ENCODE assay signal across 24 cellular contexts in the genomic region with DNA sequence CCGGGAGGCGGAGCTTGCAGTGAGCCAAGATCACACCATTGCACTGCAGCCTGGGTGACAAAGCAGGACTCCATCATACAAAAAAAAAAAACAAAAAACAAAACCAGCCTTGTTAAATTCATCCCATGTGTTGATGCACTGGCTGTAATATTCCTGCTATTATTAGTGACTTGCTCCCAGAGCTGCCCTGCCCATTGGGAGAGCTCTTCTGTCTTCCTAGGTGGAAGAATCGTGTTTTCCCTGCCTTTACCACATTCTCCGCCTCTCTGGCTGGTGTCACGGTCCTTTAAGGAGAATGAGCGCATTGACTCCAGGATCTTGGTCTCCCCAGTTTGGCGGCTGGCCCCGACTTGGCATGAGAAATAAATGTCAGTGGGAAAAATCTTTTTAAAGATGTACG. TPM values are rescaled to one million over a fixed set of nuclear protein-coding genes. Genes with fewer than 3 reads are reported as not detected.
DNase-seq lines count a peak whose midpoint lies in the region; ATAC-seq and TF ChIP-seq lines count a peak whose summit lies in the region.
"Had no signal": no experiment of that assay in that cellular context is flagged by ENCODE, and none has a peak within 500 bp of the region (broad histone marks: within the 10 kb centered on the region; RNA-seq: fewer than 3 reads in every experiment).

No MANE protein-coding gene starts in this region.

- H3K9me3 Mint-ChIP-seq in activated CD8-positive, alpha-beta T cell treated with anti-CD3 and anti-CD28 coated beads, Interleukin-2, amount 10 ng/mL, durations not matched to agents 7 days and 5 days (ENCODE audit: insufficient read depth), result no peaks in the 10 kb centered on the region
- H3K9me3 Mint-ChIP-seq in activated CD8-positive, alpha-beta T cell treated with anti-CD3 and anti-CD28 coated beads for 36 hours, result no peaks in the 10 kb centered on the region
- H3K9me3 Mint-ChIP-seq: activated CD4-positive, alpha-beta T cell treated with anti-CD3 and anti-CD28 coated beads, Interleukin-2, amount 10 ng/mL, durations not matched to agents 7 days and 5 days; effector memory CD8-positive, alpha-beta T cell; stimulated activated naive CD8-positive, alpha-beta T cell treated with anti-CD3 and anti-CD28 coated beads, Interleukin-15, Interleukin-2, amounts not matched to agents 100 ng/mL and 50 ng/mL, for 24 hours had no signal

- H3K27me3 Mint-ChIP-seq in activated CD8-positive, alpha-beta T cell treated with anti-CD3 and anti-CD28 coated beads, Interleukin-2, amount 10 ng/mL, durations not matched to agents 7 days and 5 days (ENCODE audit: low read depth), result peaks cover 5% of the 10 kb centered on the region
- peaks cover 15% of the 10 kb centered on the region for H3K27me3 Mint-ChIP-seq in activated CD8-positive, alpha-beta T cell treated with anti-CD3 and anti-CD28 coated beads for 36 hours

- H4K20me1 ChIP-seq in fibroblast of lung (ENCODE audit: control insufficient read depth, extremely low read depth, insufficient read depth, low read length), result no peaks in the 10 kb centered on the region

- H3K27ac ChIP-seq in fibroblast of lung (ENCODE audit: insufficient read depth, low read length), result peak overlapping the region; percentile 1
- H3K27ac ChIP-seq in suprapubic skin, result peak overlapping the region; percentile 76
- H3K27ac ChIP-seq: heart left ventricle had no signal

- intact Hi-C loops in activated CD8-positive, alpha-beta T cell treated with anti-CD3 and anti-CD28 coated beads for 36 hours (cut with micrococcal nuclease), result no loop called here

- peak overlapping the region; percentile 13 for H3K4me2 ChIP-seq in fibroblast of lung (ENCODE audit: extremely low read depth, insufficient read depth, low read length)

- ATAC-seq in activated CD8-positive, alpha-beta T cell treated with anti-CD3 and anti-CD28 coated beads, Interleukin-2, amount 10 ng/mL, durations not matched to agents 7 days and 5 days, result no peak
- no peak for ATAC-seq in activated CD8-positive, alpha-beta T cell treated with anti-CD3 and anti-CD28 coated beads for 36 hours
- ATAC-seq in GM19328 (IDR thresholded peaks at IDR 0.05; ENCODE audit: unreplicated experiment), result no peak
- ATAC-seq in GM18517 (IDR thresholded peaks at IDR 0.05; ENCODE audit: unreplicated experiment), result no peak
- ATAC-seq: effector memory CD8-positive, alpha-beta T cell; heart left ventricle; left ventricle myocardium superior; mucosa of descending colon; Right ventricle myocardium inferior had no signal

- no peak for TF ChIP-seq CTCF in activated CD8-positive, alpha-beta T cell treated with anti-CD3 and anti-CD28 coated beads for 36 hours (IDR thresholded peaks at IDR 0.05)
- TF ChIP-seq CTCF in fibroblast of lung (conservative IDR thresholded peaks at IDR 0.05 in 1 of 2, IDR thresholded peaks at IDR 0.05 in 1 of 2; ENCODE audit: low read depth in 1 of 2, low read length in 2 of 2) (no peak), suprapubic skin (IDR thresholded peaks at IDR 0.05) (no peak)

- no peak overlapping the region for H3K4me3 Mint-ChIP-seq in activated CD8-positive, alpha-beta T cell treated with anti-CD3 and anti-CD28 coated beads, Interleukin-2, amount 10 ng/mL, durations not matched to agents 7 days and 5 days
- no peak overlapping the region for H3K4me3 Mint-ChIP-seq in activated CD8-positive, alpha-beta T cell treated with anti-CD3 and anti-CD28 coated beads for 36 hours

- no peak overlapping the region for H2AFZ ChIP-seq in fibroblast of lung (ENCODE audit: low read length)

- H3K27ac Mint-ChIP-seq in activated CD8-positive, alpha-beta T cell treated with anti-CD3 and anti-CD28 coated beads, Interleukin-2, amount 10 ng/mL, durations not matched to agents 7 days and 5 days, result peak overlapping the region; percentile 91
- H3K27ac Mint-ChIP-seq in activated CD8-positive, alpha-beta T cell treated with anti-CD3 and anti-CD28 coated beads for 36 hours, result no peak overlapping the region
- H3K27ac Mint-ChIP-seq: effector memory CD8-positive, alpha-beta T cell; stimulated activated naive CD8-positive, alpha-beta T cell treated with anti-CD3 and anti-CD28 coated beads, Interleukin-15, Interleukin-2, amounts not matched to agents 100 ng/mL and 50 ng/mL, for 24 hours had no signal

- H3K36me3 ChIP-seq in fibroblast of lung (ENCODE audit: control insufficient read depth, insufficient read depth, low read length), result no peaks in the 10 kb centered on the region
- H3K36me3 ChIP-seq in suprapubic skin, result no peaks in the 10 kb centered on the region
- H3K36me3 ChIP-seq: heart left ventricle had no signal

- H3K4me3 ChIP-seq in fibroblast of lung (replicated peaks in 1 of 4; ENCODE audit: control extremely low read depth in 1 of 4, insufficient read depth in 1 of 4, low read depth in 3 of 4, low read length in 4 of 4) (no peak overlapping the region), suprapubic skin (no peak overlapping the region)
- H3K4me3 ChIP-seq: heart left ventricle, mucosa of descending colon had no signal

- WGBS in suprapubic skin, result 37% methylated on average over 9 of the region's 9 CpGs

- no peaks in the 10 kb centered on the region for H3K27me3 ChIP-seq in fibroblast of lung (ENCODE audit: control insufficient read depth, insufficient read depth, low read length)
- no peaks in the 10 kb centered on the region for H3K27me3 ChIP-seq in suprapubic skin

- no peak for DNase-seq in activated CD8-positive, alpha-beta T cell treated with anti-CD3 and anti-CD28 coated beads, Interleukin-2, amount 10 ng/mL, durations not matched to agents 7 days and 5 days
- no peak for DNase-seq in activated CD8-positive, alpha-beta T cell treated with anti-CD3 and anti-CD28 coated beads for 36 hours
- DNase-seq in RPMI7951 (ENCODE audit: low read depth), result peak; percentile 68
- peak in 1 of 2 donors; percentile 17 for DNase-seq in fibroblast of lung (ENCODE audit: low read depth in 2 of 2)
- no peak for DNase-seq in suprapubic skin (ENCODE audit: low spot score in 2 of 2)
- DNase-seq in DMS153 (lab: John Stamatoyannopoulos, UW), result no peak
- DNase-seq: activated CD4-positive, alpha-beta T cell treated with anti-CD3 and anti-CD28 coated beads, Interleukin-2, amount 10 ng/mL, durations not matched to agents 7 days and 5 days; activated CD8-positive, alpha-beta memory T cell treated with anti-CD3 and anti-CD28 coated beads, Interleukin-2, amount 50 U/mL, for 48 hours; activated gamma-delta T cell; effector memory CD8-positive, alpha-beta T cell; GF-D8; heart left ventricle; Karpas-422; left ventricle myocardium superior; mucosa of descending colon; NCI-H187 treated with DMSO at 0.1 percent for 48 hours; NCI-H345; NCI-H82; small intestine; stimulated activated CD4-positive, alpha-beta T cell treated with anti-CD3 and anti-CD28 coated beads, Interleukin-2, amount 100 ng/mL, for 48 hours had no signal

- H3K4me1 ChIP-seq in fibroblast of lung (ENCODE audit: control insufficient read depth, extremely low read depth, insufficient read depth, low read length), result peaks cover 57% of the 10 kb centered on the region
- H3K4me1 ChIP-seq in suprapubic skin, result peaks cover 85% of the 10 kb centered on the region

- CTCF ChIA-PET in activated CD8-positive, alpha-beta T cell treated with anti-CD3 and anti-CD28 coated beads, Interleukin-2, amount 10 ng/mL, durations not matched to agents 7 days and 5 days (lab: Charles Lee), result interaction anchor here (0.7 to 3.1 kb wide), 3 partner anchors 12 to 105 kb away, joined by 3 to 20 read pairs (median 9); partner anchors contain the start of gene SOCS1
- CTCF ChIA-PET in activated CD8-positive, alpha-beta T cell treated with anti-CD3 and anti-CD28 coated beads for 36 hours (lab: Charles Lee), result no interaction called here

- peaks cover 86% of the 10 kb centered on the region for H3K4me1 Mint-ChIP-seq in activated CD8-positive, alpha-beta T cell treated with anti-CD3 and anti-CD28 coated beads, Interleukin-2, amount 10 ng/mL, durations not matched to agents 7 days and 5 days (ENCODE audit: low read depth)
- peaks cover 59% of the 10 kb centered on the region for H3K4me1 Mint-ChIP-seq in activated CD8-positive, alpha-beta T cell treated with anti-CD3 and anti-CD28 coated beads for 36 hours (ENCODE audit: low read depth)

- H3K79me2 ChIP-seq in fibroblast of lung (ENCODE audit: control insufficient read depth, insufficient read depth, low read length), result no peaks in the 10 kb centered on the region

- H3K9me3 ChIP-seq in fibroblast of lung (ENCODE audit: control insufficient read depth, insufficient read depth, low read depth, low read length) (no peaks in the 10 kb centered on the region), suprapubic skin (no peaks in the 10 kb centered on the region)
- H3K9me3 ChIP-seq: heart left ventricle, mucosa of descending colon had no signal

- no peak for TF ChIP-seq POLR2A in suprapubic skin (IDR thresholded peaks at IDR 0.05)

- TF ChIP-seq EP300 in suprapubic skin (IDR thresholded peaks at IDR 0.05), result no peak

- POLR2A ChIA-PET in activated CD8-positive, alpha-beta T cell treated with anti-CD3 and anti-CD28 coated beads, Interleukin-2, amount 10 ng/mL, durations not matched to agents 7 days and 5 days (lab: Charles Lee), result no interaction called here
- POLR2A ChIA-PET in activated CD8-positive, alpha-beta T cell treated with anti-CD3 and anti-CD28 coated beads for 36 hours (lab: Charles Lee), result interaction anchor here (0.9 to 4.2 kb wide), 2 partner anchors 11 to 106 kb away, joined by 3 to 19 read pairs; partner anchors contain the start of gene SOCS1

- no peak overlapping the region for H3K9ac ChIP-seq in fibroblast of lung (ENCODE audit: insufficient read depth, low read length)

- peaks cover 30% of the 10 kb centered on the region for H3K36me3 Mint-ChIP-seq in activated CD8-positive, alpha-beta T cell treated with anti-CD3 and anti-CD28 coated beads, Interleukin-2, amount 10 ng/mL, durations not matched to agents 7 days and 5 days (ENCODE audit: low read depth)
- peaks cover 4% of the 10 kb centered on the region for H3K36me3 Mint-ChIP-seq in activated CD8-positive, alpha-beta T cell treated with anti-CD3 and anti-CD28 coated beads for 36 hours (ENCODE audit: low read depth)

RNA-seq across cellular contexts. Expression of gene RMI2, which starts 15.3 kb away (rescaled TPM):
- total RNA-seq in activated CD8-positive, alpha-beta T cell treated with anti-CD3 and anti-CD28 coated beads, Interleukin-2, amount 10 ng/mL, durations not matched to agents 7 days and 5 days, result 10 to 100 TPM; 65.6 to 67.0 TPM
- total RNA-seq in activated CD8-positive, alpha-beta T cell treated with anti-CD3 and anti-CD28 coated beads for 36 hours, result 10 to 100 TPM; 53.1 to 57.7 TPM
- 33.2 and 33.4 TPM in 2 replicates for total RNA-seq in RPMI7951 (2014; rRNA removed; shearing (Covaris generic))
- total RNA-seq in fibroblast of lung, result 1.8 and 6.8 TPM in 2 replicates
- polyA plus RNA-seq in fibroblast of lung, result 6.6 and 12.6 TPM in 2 replicates
- 4.3 and 7.5 TPM in 2 replicates for polyA plus RNA-seq in fibroblast of lung (2012)
- 1.8 and 2.9 TPM in 2 replicates for polyA minus RNA-seq in fibroblast of lung (ENCODE audit: low replicate concordance)
- 1 to 10 TPM; 2.7 to 7.7 (median 6.4) TPM for total RNA-seq in suprapubic skin
